In the genomic region with DNA sequence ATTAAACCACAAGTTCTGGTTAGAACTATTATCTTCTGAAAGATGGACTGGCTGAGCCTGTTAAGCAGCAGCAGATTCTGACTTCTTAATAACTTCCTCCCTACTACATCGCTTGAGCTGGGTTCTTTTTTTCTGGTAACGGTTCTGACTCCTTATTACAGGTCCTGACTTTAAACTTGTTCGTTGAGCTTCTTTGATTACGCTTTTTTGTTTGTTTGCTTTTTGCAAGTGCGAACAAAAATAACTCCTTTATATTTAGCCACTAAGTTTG, we compare ENCODE assay signal across 8 cellular contexts. TPM values are rescaled to one million over a fixed set of nuclear protein-coding genes. Genes with fewer than 3 reads are reported as not detected.
DNase-seq lines count a peak whose midpoint lies in the region; ATAC-seq and TF ChIP-seq lines count a peak whose summit lies in the region.

No MANE protein-coding gene starts in this region.

- no peaks in the 10 kb centered on the region for H3K4me1 ChIP-seq in trophoblast cell (ENCODE audit: control insufficient read depth in 1 of 2, insufficient read depth in 2 of 2, low read length in 2 of 2)

- peaks cover 8% of the 10 kb centered on the region for H3K79me1 ChIP-seq in trophoblast cell (ENCODE audit: low read length)

- H2BK12ac ChIP-seq in trophoblast cell (ENCODE audit: low read length) = no peak overlapping the region

- H3K27me3 ChIP-seq in trophoblast cell (ENCODE audit: insufficient read depth, low read length) = no peaks in the 10 kb centered on the region

- H3K36me3 ChIP-seq in trophoblast cell (ENCODE audit: control insufficient read depth in 1 of 2, insufficient read depth in 2 of 2, low read length in 2 of 2) = no peaks in the 10 kb centered on the region

- WGBS in trophoblast cell (ENCODE audit: extremely low coverage, insufficient coverage, insufficient read length) = no CpG with 5 or more reads among the region's 5 CpGs

- H4K12ac ChIP-seq in trophoblast cell (ENCODE audit: low read depth, low read length) = no peak overlapping the region

- H3K4me2 ChIP-seq in trophoblast cell (ENCODE audit: low read length) = peak overlapping the region; percentile 93

- no peak overlapping the region for H2AFZ ChIP-seq in trophoblast cell (ENCODE audit: insufficient read depth, low read length, poor library complexity)

- TF ChIP-seq CTCF in epithelial cell of proximal tubule (conservative IDR thresholded peaks at IDR 0.05; ENCODE audit: low read depth, low read length) = no peak

- H3K14ac ChIP-seq in trophoblast cell (ENCODE audit: low read length) = no peak overlapping the region

- peaks cover 14% of the 10 kb centered on the region for H3K79me2 ChIP-seq in trophoblast cell (ENCODE audit: control insufficient read depth, insufficient read depth, low read length, poor library complexity)

- H2BK120ac ChIP-seq in trophoblast cell (ENCODE audit: insufficient read depth, low read length, poor library complexity) = no peak overlapping the region

- no peak overlapping the region for H3K23ac ChIP-seq in trophoblast cell (ENCODE audit: low read length)

- H2AK5ac ChIP-seq in trophoblast cell (ENCODE audit: low read length) = no peak overlapping the region

- no peak overlapping the region for H3K27ac ChIP-seq in trophoblast cell (ENCODE audit: low read depth, low read length)

- H3K9me3 ChIP-seq in trophoblast cell (ENCODE audit: insufficient read depth, low read depth, low read length) = no peaks in the 10 kb centered on the region

- H3K18ac ChIP-seq in trophoblast cell (ENCODE audit: low read length) = no peak overlapping the region

- ATAC-seq in GM21423 (IDR thresholded peaks at IDR 0.05; ENCODE audit: unreplicated experiment) = no peak
- no peak for ATAC-seq in HG03108 (IDR thresholded peaks at IDR 0.05; ENCODE audit: unreplicated experiment)
- no peak for ATAC-seq in GM21390 (IDR thresholded peaks at IDR 0.05; ENCODE audit: unreplicated experiment)
- ATAC-seq in GM19351 (IDR thresholded peaks at IDR 0.05; ENCODE audit: unreplicated experiment) = no peak

- H3K4me3 ChIP-seq in epithelial cell of proximal tubule (ENCODE audit: low read depth, low read length) (peak overlapping the region; percentile 96), trophoblast cell (ENCODE audit: low read depth, low read length) (peak overlapping the region; percentile 93)

- H3K9ac ChIP-seq in trophoblast cell (ENCODE audit: low read length) = no peak overlapping the region

- peak overlapping the region; percentile 23 for H3K4ac ChIP-seq in trophoblast cell (ENCODE audit: low read depth, low read length)

- DNase-seq in GF-D8 (lab: John Stamatoyannopoulos, UW) (peak; percentile 82), OCI-M2 (lab: John Stamatoyannopoulos, UW; ENCODE audit: unreplicated experiment) (peak; percentile 28), epithelial cell of proximal tubule (ENCODE audit: low read depth) (no peak), trophoblast cell (peak in 1 of 2 donors; percentile 23)

- no peak overlapping the region for H4K8ac ChIP-seq in trophoblast cell (ENCODE audit: low read depth, low read length)

- no peak overlapping the region for H4K91ac ChIP-seq in trophoblast cell (ENCODE audit: low read depth, low read length)

- no peak overlapping the region for H2BK5ac ChIP-seq in trophoblast cell (ENCODE audit: low read depth, low read length, poor library complexity)

RNA-seq across cellular contexts. Expression of a gene that starts 1.1 kb away (rescaled TPM):
- total RNA-seq in epithelial cell of proximal tubule = 11.2 and 17.4 TPM in 2 replicates
- 23.5 and 23.9 TPM in 2 replicates for polyA plus RNA-seq in trophoblast cell (2013)

RNA-seq across cellular contexts. Expression of a gene that starts 22.0 kb away (rescaled TPM):
- total RNA-seq in epithelial cell of proximal tubule = not detected in 2 replicates
- not detected in 2 replicates for polyA plus RNA-seq in trophoblast cell (2013)

RNA-seq across cellular contexts. Expression of a gene that starts 38.7 kb away (rescaled TPM):
- 13.2 and 14.7 TPM in 2 replicates for total RNA-seq in epithelial cell of proximal tubule
- polyA plus RNA-seq in trophoblast cell (2013) = 4.6 and 5.0 TPM in 2 replicates

RNA-seq across cellular contexts. Expression of a gene that starts 58.4 kb away (rescaled TPM):
- under 0.01 TPM in 1 of 2 replicates, not detected in the other for total RNA-seq in epithelial cell of proximal tubule
- 0.06 and 0.08 TPM in 2 replicates for polyA plus RNA-seq in trophoblast cell (2013)
